15 cellular contexts compared by ENCODE assay signal in genomic region chr13:47216176-47216822, GRCh38.
DNase-seq lines count a peak whose midpoint lies in the region; ATAC-seq and TF ChIP-seq lines count a peak whose summit lies in the region.
"Had no signal": no experiment of that assay in that cellular context is flagged by ENCODE, and none has a peak within 500 bp of the region (broad histone marks: within the 10 kb centered on the region; RNA-seq: fewer than 3 reads in every experiment).

No MANE protein-coding gene starts in this region.

- CTCF ChIA-PET in SK-N-SH (lab: Yijun Ruan, JAX): no interaction called here

- peak overlapping the region; percentile 50 for H3K4me3 Mint-ChIP-seq in HFFc6
- no peak overlapping the region for H3K4me3 Mint-ChIP-seq in activated T-cell treated with anti-CD3 and anti-CD28 coated beads, Interleukin-2, amount 50 U/mL, for 4 hours
- H3K4me3 Mint-ChIP-seq: activated naive CD8-positive, alpha-beta T cell treated with anti-CD3 and anti-CD28 coated beads, Interleukin-2, amount 10 ng/mL, durations not matched to agents 7 days and 5 days; naive B cell; stimulated activated memory B cell treated with anti-CD40 and anti-IgM and Interleukin-4, amounts not matched to agents 10 μg/mL and 1 μg/mL and 100 μg/mL, for 72 hours had no signal

- no peak overlapping the region for H3K4me3 ChIP-seq in SK-N-SH (ENCODE audit: low read depth in 2 of 2, low read length in 1 of 2)

- H3K36me3 ChIP-seq in SK-N-SH (replicated peaks in 1 of 2; ENCODE audit: control insufficient read depth in 1 of 2, insufficient read depth in 2 of 2, low read length in 1 of 2): no peaks in the 10 kb centered on the region

- ATAC-seq in activated T-cell treated with anti-CD3 and anti-CD28 coated beads, Interleukin-2, amount 50 U/mL, for 4 hours: no peak
- ATAC-seq: stimulated activated memory B cell treated with anti-CD40 and anti-IgM and Interleukin-4, amounts not matched to agents 10 μg/mL and 1 μg/mL and 100 μg/mL, for 72 hours had no signal

- H4K20me1 ChIP-seq in SK-N-SH (ENCODE audit: insufficient read depth): no peaks in the 10 kb centered on the region

- no peak; a peak in 1 of 4 replicates for TF ChIP-seq EP300 in SK-N-SH (IDR thresholded peaks at IDR 0.05; ENCODE audit: borderline replicate concordance in 1 of 2, low read depth in 1 of 2, low read length in 1 of 2)

- peaks cover 20% of the 10 kb centered on the region for H3F3A ChIP-seq in SK-N-SH (replicated peaks; ENCODE audit: insufficient read depth)

- 7% methylated on average over 2 of the region's 2 CpGs for WGBS in SK-N-SH (ENCODE audit: low lambda C conversion rate)

- peak overlapping the region; percentile 53 for H2AFZ ChIP-seq in SK-N-SH (ENCODE audit: low read depth)

- in situ Hi-C loops in G401 (cut with HindIII; ENCODE audit: low sequenced_read_pairs): no loop called here

- TF ChIP-seq RAD21 in SK-N-SH (IDR thresholded peaks at IDR 0.05; ENCODE audit: low read length): no peak

- POLR2A ChIA-PET in SK-N-SH (lab: Yijun Ruan, JAX): no interaction called here

- H3K9me3 Mint-ChIP-seq in HFFc6: no peaks in the 10 kb centered on the region; the same call in 1 of the 2 replicates
- no peaks in the 10 kb centered on the region for H3K9me3 Mint-ChIP-seq in activated T-cell treated with anti-CD3 and anti-CD28 coated beads, Interleukin-2, amount 50 U/mL, for 4 hours
- H3K9me3 Mint-ChIP-seq: activated naive CD8-positive, alpha-beta T cell treated with anti-CD3 and anti-CD28 coated beads, Interleukin-2, amount 10 ng/mL, durations not matched to agents 7 days and 5 days had no signal

- no peaks in the 10 kb centered on the region; a peak in 1 of 4 replicates for H3K4me1 ChIP-seq in SK-N-SH (ENCODE audit: control insufficient read depth in 1 of 2, insufficient read depth in 2 of 2, low read depth in 1 of 2, low read length in 1 of 2)

- peaks cover 2% of the 10 kb centered on the region; the same call in 1 of the 2 replicates for H3K27me3 Mint-ChIP-seq in HFFc6 (ENCODE audit: insufficient read depth)
- H3K27me3 Mint-ChIP-seq in activated T-cell treated with anti-CD3 and anti-CD28 coated beads, Interleukin-2, amount 50 U/mL, for 4 hours (ENCODE audit: low read depth): no peaks in the 10 kb centered on the region
- H3K27me3 Mint-ChIP-seq: activated naive CD8-positive, alpha-beta T cell treated with anti-CD3 and anti-CD28 coated beads, Interleukin-2, amount 10 ng/mL, durations not matched to agents 7 days and 5 days had no signal

- TF ChIP-seq CTCF in HFFc6 (IDR thresholded peaks at IDR 0.05) (no peak), SK-N-SH (IDR thresholded peaks at IDR 0.05) (no peak)

- H3K27ac ChIP-seq in SK-N-SH (ENCODE audit: low read depth in 2 of 2, low read length in 1 of 2): peak overlapping the region; percentile 4 to 75; a peak in 3 of 4 replicates
- H3K27ac ChIP-seq: C4-2B, KMS-11 had no signal

- no peaks in the 10 kb centered on the region for H3K9me3 ChIP-seq in SK-N-SH

- H3K4me1 Mint-ChIP-seq in HFFc6 (ENCODE audit: low read depth): peaks cover 46% of the 10 kb centered on the region
- H3K4me1 Mint-ChIP-seq in activated T-cell treated with anti-CD3 and anti-CD28 coated beads, Interleukin-2, amount 50 U/mL, for 4 hours (ENCODE audit: low read depth): no peaks in the 10 kb centered on the region
- H3K4me1 Mint-ChIP-seq: activated naive CD8-positive, alpha-beta T cell treated with anti-CD3 and anti-CD28 coated beads, Interleukin-2, amount 10 ng/mL, durations not matched to agents 7 days and 5 days; naive B cell; stimulated activated memory B cell treated with anti-CD40 and anti-IgM and Interleukin-4, amounts not matched to agents 10 μg/mL and 1 μg/mL and 100 μg/mL, for 72 hours had no signal

- H3K27ac Mint-ChIP-seq in HFFc6: peak overlapping the region; percentile 73; the same call in 1 of the 2 replicates
- H3K27ac Mint-ChIP-seq: activated naive CD8-positive, alpha-beta T cell treated with anti-CD3 and anti-CD28 coated beads, Interleukin-2, amount 10 ng/mL, durations not matched to agents 7 days and 5 days; naive B cell; stimulated activated memory B cell treated with anti-CD40 and anti-IgM and Interleukin-4, amounts not matched to agents 10 μg/mL and 1 μg/mL and 100 μg/mL, for 72 hours had no signal

- DNase-seq in COLO829 (ENCODE audit: low spot score) (peak; percentile 62), HFFc6 (peak; percentile 54), SK-N-SH (no peak), islet precursor cell (peak; percentile 56), G401 (ENCODE audit: low spot score) (no peak), HK-2 (ENCODE audit: unreplicated experiment) (no peak)
- no peak for DNase-seq in activated T-cell treated with anti-CD3 and anti-CD28 coated beads, Interleukin-2, amount 50 U/mL, for 4 hours
- DNase-seq in stimulated activated CD4-positive, alpha-beta T cell treated with anti-CD3 and anti-CD28 coated beads, Interleukin-12 subunit alpha, Interleukin-12 subunit beta, amount 100 ng/mL, for 4 hours: no peak
- DNase-seq: activated CD4-positive, alpha-beta T cell treated with anti-CD3 and anti-CD28 coated beads, Interleukin-2, amount 50 U/mL, for 48 hours; activated naive CD8-positive, alpha-beta T cell treated with anti-CD3 and anti-CD28 coated beads, Interleukin-2, amount 10 ng/mL, durations not matched to agents 7 days and 5 days; naive B cell; NCI-H524 treated with DMSO at 0.1 percent for 48 hours had no signal

- no peaks in the 10 kb centered on the region for H3K9me2 ChIP-seq in SK-N-SH

- H3K9ac ChIP-seq in SK-N-SH: peak overlapping the region; percentile 31; the same call in 1 of the 2 replicates
- H3K9ac ChIP-seq: KMS-11 had no signal

- no peaks in the 10 kb centered on the region for H3K79me2 ChIP-seq in SK-N-SH (ENCODE audit: insufficient read depth)

- no peaks in the 10 kb centered on the region for H3K27me3 ChIP-seq in SK-N-SH (ENCODE audit: insufficient read depth)

- H3K36me3 Mint-ChIP-seq in HFFc6 (ENCODE audit: low read depth): no peaks in the 10 kb centered on the region; the same call in 1 of the 2 replicates
- H3K36me3 Mint-ChIP-seq in activated T-cell treated with anti-CD3 and anti-CD28 coated beads, Interleukin-2, amount 50 U/mL, for 4 hours (ENCODE audit: insufficient read depth): no peaks in the 10 kb centered on the region
- H3K36me3 Mint-ChIP-seq: activated naive CD8-positive, alpha-beta T cell treated with anti-CD3 and anti-CD28 coated beads, Interleukin-2, amount 10 ng/mL, durations not matched to agents 7 days and 5 days; naive B cell; stimulated activated memory B cell treated with anti-CD40 and anti-IgM and Interleukin-4, amounts not matched to agents 10 μg/mL and 1 μg/mL and 100 μg/mL, for 72 hours had no signal

- H3K4me2 ChIP-seq in SK-N-SH: peak overlapping the region; percentile 59; the same call in 1 of the 2 replicates
- H3K4me2 ChIP-seq: KMS-11 had no signal

TF ChIP-seq in SK-N-SH, 30 proteins besides CTCF, POLR2A, EP300 and RAD21:
- peak; percentile 37; the same call in 1 of the 2 replicates for TF ChIP-seq MEF2A (IDR thresholded peaks at IDR 0.05; ENCODE audit: borderline replicate concordance, low read depth)
- no peak for TF ChIP-seq FOXM1 (IDR thresholded peaks at IDR 0.05; ENCODE audit: low read depth)
- TF ChIP-seq NRF1 (IDR thresholded peaks at IDR 0.05; ENCODE audit: low read depth, low read length): no peak
- no peak for TF ChIP-seq RXRA (IDR thresholded peaks at IDR 0.05; ENCODE audit: borderline replicate concordance, low read depth)
- peak; percentile 5; the same call in 1 of the 2 replicates for TF ChIP-seq TCF12 (IDR thresholded peaks at IDR 0.05)
- peak; percentile 50; the same call in 1 of the 2 replicates for TF ChIP-seq FOSL2 (IDR thresholded peaks at IDR 0.05; ENCODE audit: borderline replicate concordance, low read depth)
- peak; percentile 51 for TF ChIP-seq PBX3 (IDR thresholded peaks at IDR 0.05)
TF ChIP-seq in SK-N-SH: peak in this region for 4.

Comparison
In these comparisons a context has a peak if more than half of its experiments do, and no peak if none do; other contexts are left out.
1. DNase-seq: peak in COLO829 (single experiment), HFFc6 (single experiment) and islet precursor cell (single experiment); none in SK-N-SH (single experiment), G401 (single experiment), HK-2 (single experiment), activated T-cell treated with anti-CD3 and anti-CD28 coated beads, Interleukin-2, amount 50 U/mL, for 4 hours (single experiment) and stimulated activated CD4-positive, alpha-beta T cell treated with anti-CD3 and anti-CD28 coated beads, Interleukin-12 subunit alpha, Interleukin-12 subunit beta, amount 100 ng/mL, for 4 hours (single experiment).